In the genomic region with DNA sequence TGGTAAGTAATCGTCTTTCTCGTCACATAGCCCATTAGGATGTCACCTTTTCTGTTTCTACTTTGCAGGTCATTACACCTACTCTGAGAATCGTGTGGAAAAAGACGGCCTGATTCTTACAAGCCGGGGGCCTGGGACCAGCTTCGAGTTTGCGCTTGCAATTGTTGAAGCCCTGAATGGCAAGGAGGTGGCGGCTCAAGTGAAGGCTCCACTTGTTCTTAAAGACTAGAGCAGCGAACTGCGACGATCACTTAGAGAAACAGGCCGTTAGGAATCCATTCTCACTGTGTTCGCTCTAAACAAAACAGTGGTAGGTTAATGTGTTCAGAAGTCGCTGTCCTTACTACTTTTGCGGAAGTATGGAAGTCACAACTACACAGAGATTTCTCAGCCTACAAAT, we compare ENCODE assay signal across 15 cellular contexts. TPM values are rescaled to one million over a fixed set of nuclear protein-coding genes. Genes with fewer than 3 reads are reported as not detected.
"Had no signal": no experiment of that assay in that cellular context is flagged by ENCODE, and none has a peak within 500 bp of the region (broad histone marks: within the 10 kb centered on the region; RNA-seq: fewer than 3 reads in every experiment).

No MANE protein-coding gene starts in this region.

- DNase-seq: activated CD4-positive, alpha-beta T cell treated with anti-CD3 and anti-CD28 coated beads for 1 hour; activated naive CD4-positive, alpha-beta T cell treated with Interleukin-2 at 50 U/mL for 16 hours; activated naive CD8-positive, alpha-beta T cell treated with anti-CD3 and anti-CD28 coated beads for 36 hours; activated T-cell treated with anti-CD3 and anti-CD28 coated beads, Interleukin-2, amount 50 U/mL, for 1 hour; effector memory CD4-positive, alpha-beta T cell; foreskin melanocyte; right cardiac atrium; stimulated activated CD4-positive, alpha-beta T cell treated with anti-CD3 and anti-CD28 coated beads, Interleukin-4, amount 100 ng/mL, for 24 hours; stimulated activated naive CD4-positive, alpha-beta T cell treated with Interleukin-2 at 50 U/mL for 16 hours; T-cell; upper lobe of right lung; WERI-Rb-1 had no signal

- H3K4me3 ChIP-seq: thoracic aorta, upper lobe of right lung had no signal

- H3K27ac ChIP-seq: thoracic aorta, upper lobe of right lung, WERI-Rb-1 had no signal

- H3K9me3 ChIP-seq: thoracic aorta, upper lobe of right lung had no signal

- H3K27me3 ChIP-seq: upper lobe of right lung had no signal

- ATAC-seq: esophagus mucosa, right cardiac atrium, T-cell, upper lobe of right lung had no signal

RNA-seq across cellular contexts. Expression of a gene that starts 44.2 kb away (rescaled TPM):
- total RNA-seq: osteocyte, right cardiac atrium, thoracic aorta had no signal
